In the genomic region with DNA sequence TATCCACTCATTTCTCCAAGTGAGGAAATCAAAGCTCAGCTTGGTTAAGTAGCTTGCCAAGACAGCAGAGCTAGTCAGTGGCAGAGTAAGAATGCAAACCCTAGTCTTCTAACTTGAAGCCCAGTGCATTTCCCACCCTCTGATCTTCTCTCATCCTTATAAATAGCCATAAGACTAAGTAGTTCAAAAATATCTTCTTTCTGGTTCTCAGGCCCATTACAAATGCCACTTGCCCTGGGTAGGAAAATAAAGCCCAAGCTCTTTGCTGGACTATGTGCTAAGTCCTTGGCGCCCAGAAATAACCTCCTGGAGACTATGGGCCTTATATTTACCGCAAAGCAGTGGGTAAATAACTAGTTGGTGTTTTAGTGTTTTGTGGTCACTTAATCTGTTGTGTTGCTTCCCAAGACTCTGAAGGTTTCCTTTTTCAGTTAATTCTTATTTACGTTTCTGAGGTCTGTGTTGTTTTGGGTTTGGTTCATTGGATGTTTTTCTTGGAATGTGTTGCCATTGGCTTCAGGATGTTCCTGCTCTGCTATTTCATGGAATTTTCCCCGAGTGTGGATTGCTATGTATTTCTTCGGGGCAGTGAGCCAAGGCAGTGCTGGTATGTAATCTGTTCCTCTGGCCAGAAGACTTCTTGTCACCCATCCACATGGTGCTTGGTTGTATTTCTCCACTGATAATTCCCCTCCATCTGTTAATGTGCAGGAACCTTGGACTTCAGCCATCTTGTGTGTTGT, we compare ENCODE assay signal across 9 cellular contexts.
DNase-seq lines count a peak whose midpoint lies in the region; ATAC-seq and TF ChIP-seq lines count a peak whose summit lies in the region.
"Had no signal": no experiment of that assay in that cellular context is flagged by ENCODE, and none has a peak within 500 bp of the region (broad histone marks: within the 10 kb centered on the region; RNA-seq: fewer than 3 reads in every experiment).

No MANE protein-coding gene starts in this region.

- TF ChIP-seq POLR2A in stomach (IDR thresholded peaks at IDR 0.05), result no peak

- H3K9me3 ChIP-seq in stomach, result no peaks in the 10 kb centered on the region

- no peak overlapping the region for H3K4me3 ChIP-seq in stomach

- TF ChIP-seq CTCF in stomach (IDR thresholded peaks at IDR 0.05), result no peak

- H3K27ac ChIP-seq in stomach, result peak overlapping the region in 4 of 5 donors; percentile 35 to 54 (median 46)

- intact Hi-C loops in left colon (cut with DNase I, micrococcal nuclease), result no loop called here
- intact Hi-C loops in stomach (cut with DNase I; ENCODE audit: low total_unique reads), result no loop called here

- no peak for TF ChIP-seq EP300 in stomach (IDR thresholded peaks at IDR 0.05)

- no peaks in the 10 kb centered on the region for H3K36me3 ChIP-seq in stomach

- no peaks in the 10 kb centered on the region for H3K27me3 ChIP-seq in stomach

- H3K4me1 ChIP-seq in stomach, result peaks cover 0 to 21% (median 0%) of the 10 kb centered on the region in 4 donors

- DNase-seq in HCEC 1CT (peak; percentile 54), cerebellum (ENCODE audit: low spot score) (peak; percentile 76), left colon (peak; percentile 26 to 37), stomach (peak; percentile 63), NCI-H82 treated with DMSO at 0.1 percent for 48 hours (lab: John Stamatoyannopoulos, UW; ENCODE audit: unreplicated experiment) (no peak), 8988T (no peak), DMS153 (lab: John Stamatoyannopoulos, UW) (no peak), NCI-H524 treated with DMSO at 0.1 percent for 48 hours (lab: John Stamatoyannopoulos, UW) (no peak)
- DNase-seq: Calu3 had no signal

- whole genome bisulfite sequencing in stomach, 5 donors, result 46 to 69% (median 64%) methylated on average over 5 of the region's 5 CpGs

- no peak for ATAC-seq in left colon

Comparison
In these comparisons a context has a peak if more than half of its experiments do, and no peak if none do; other contexts are left out.
1. DNase-seq: peak in HCEC 1CT (single experiment), cerebellum (single experiment), left colon (2 of 2) and stomach (single experiment); none in NCI-H82 treated with DMSO at 0.1 percent for 48 hours (single experiment), 8988T (single experiment), DMS153 (single experiment) and NCI-H524 treated with DMSO at 0.1 percent for 48 hours (single experiment).